Comparison of ENCODE assay signal across 8 cellular contexts in the genomic region with DNA sequence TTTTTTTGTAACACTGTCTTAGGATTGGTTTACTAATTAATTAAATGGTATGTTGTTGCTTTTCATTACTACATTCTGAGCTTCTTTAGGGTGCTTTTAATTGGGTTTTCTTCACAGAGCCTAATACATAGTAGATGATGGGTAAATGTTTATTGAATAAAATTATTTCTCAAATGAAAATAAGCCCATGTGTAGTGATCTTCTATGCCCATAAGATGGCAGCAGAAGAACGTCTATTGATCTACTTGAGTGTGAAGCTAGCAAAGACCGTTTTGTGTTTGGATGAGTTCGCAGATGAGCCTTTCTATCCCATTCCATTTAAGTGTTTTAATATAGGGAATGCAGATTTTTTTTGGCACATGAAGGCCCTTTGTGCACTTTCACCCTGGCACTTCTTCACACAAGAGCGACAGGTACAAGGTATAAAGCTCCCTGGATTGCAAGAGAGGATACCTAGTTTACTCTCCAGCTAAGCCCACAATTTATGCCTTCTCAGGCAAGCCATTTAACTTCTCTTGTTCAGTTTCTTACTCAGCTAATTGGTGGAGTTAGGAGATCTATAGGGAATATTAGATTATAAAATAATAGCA.
DNase-seq lines count a peak whose midpoint lies in the region; ATAC-seq and TF ChIP-seq lines count a peak whose summit lies in the region.
"Not testable (repeated sequence)": the region's sequence is repeated elsewhere in the genome, so short reads cannot be mapped to it uniquely, and the experiment has no call there.

No MANE protein-coding gene starts in this region.

- intact Hi-C loops in lower lobe of right lung (cut with DNase I), result not testable (repeated sequence)
- intact Hi-C loops in sigmoid colon (cut with DNase I), result loop anchor here (5.0 kb wide), 1 partner anchor 253 kb away; no protein-coding TSS in a partner anchor

- H3K36me3 ChIP-seq in BJ (ENCODE audit: control insufficient read depth, insufficient read depth, low read length); lower lobe of right lung; sigmoid colon: not testable (repeated sequence)

- not testable (repeated sequence) for TF ChIP-seq EP300 in sigmoid colon (IDR thresholded peaks at IDR 0.05)

- H3K9me3 ChIP-seq in lower lobe of right lung, sigmoid colon: not testable (repeated sequence)

- in situ Hi-C loops in GM13976 (cut with MboI; ENCODE audit: low sequenced_read_pairs, unreplicated experiment), result loop anchor here (25.0 kb wide), 1 partner anchor 248 kb away; the partner anchor contains the start of gene SYT2
- in situ Hi-C loops in astrocyte of the cerebellum (cut with HindIII; ENCODE audit: low sequenced_read_pairs), result not testable (repeated sequence)

- DNase-seq in BJ (ENCODE audit: low read depth); GM13976 (ENCODE audit: low spot score); astrocyte of the cerebellum (ENCODE audit: low read depth); lower lobe of right lung; sigmoid colon: not testable (repeated sequence)
- peak; percentile 10 for DNase-seq in NCI-H1105 treated with DMSO at 0.1 percent for 48 hours (lab: John Stamatoyannopoulos, UW)
- DNase-seq in OCI-M1 (lab: John Stamatoyannopoulos, UW), result peak; percentile 80
- peak; percentile 82 for DNase-seq in fibroblast of pulmonary artery (ENCODE audit: low read depth)

- TF ChIP-seq POLR2A in sigmoid colon (IDR thresholded peaks at IDR 0.05), result not testable (repeated sequence)

- CTCF ChIA-PET in BJ (lab: Yijun Ruan, JAX), result interaction anchor here (0.5 to 2.4 kb wide), 18 partner anchors 9 to 256 kb away, joined by 3 to 14 read pairs (median 4); partner anchors contain the start of gene PPP1R12B

- H3K27ac ChIP-seq in lower lobe of right lung, sigmoid colon: not testable (repeated sequence)

- peaks cover 29% of the 10 kb centered on the region for H3K4me1 ChIP-seq in lower lobe of right lung
- H3K4me1 ChIP-seq in sigmoid colon, result peaks cover 0 to 21% (median 19%) of the 10 kb centered on the region in 4 donors

- not testable (repeated sequence) for H3K4me3 ChIP-seq in BJ (ENCODE audit: low read depth, low read length); astrocyte of the cerebellum (ENCODE audit: low read depth, low read length); fibroblast of pulmonary artery (replicated peaks; ENCODE audit: low read depth, low read length); lower lobe of right lung; sigmoid colon

- peak; percentile 50 for TF ChIP-seq CTCF in BJ (IDR thresholded peaks at IDR 0.05; ENCODE audit: insufficient read depth, low read depth, low read length)
- peak; percentile 46 for TF ChIP-seq CTCF in GM13976 (IDR thresholded peaks at IDR 0.05; ENCODE audit: borderline replicate concordance, control extremely low read depth, extremely low read depth, insufficient read depth, missing control alignments)
- TF ChIP-seq CTCF in astrocyte of the cerebellum (IDR thresholded peaks at IDR 0.05; ENCODE audit: low read depth, low read length, missing control alignments), result peak; percentile 26
- TF ChIP-seq CTCF in fibroblast of pulmonary artery (IDR thresholded peaks at IDR 0.05; ENCODE audit: low read length, missing control alignments), result peak; percentile 50
- TF ChIP-seq CTCF in lower lobe of right lung (IDR thresholded peaks at IDR 0.05), result peak; percentile 61
- peak in 3 of 4 experiments; percentile 42 to 66 (median 61) for TF ChIP-seq CTCF in sigmoid colon (IDR thresholded peaks at IDR 0.05)

- POLR2A ChIA-PET in BJ (lab: Charles Lee), result not testable (repeated sequence)

- ATAC-seq in lower lobe of right lung, result peak; percentile 69 to 74

- 20 to 40% methylated on average over 4 of the region's 4 CpGs for WGBS in sigmoid colon, 2 donors

- H3K27me3 ChIP-seq in BJ (ENCODE audit: control insufficient read depth, insufficient read depth, low read length); lower lobe of right lung (ENCODE audit: low read depth); sigmoid colon: not testable (repeated sequence)
